In the genomic region with DNA sequence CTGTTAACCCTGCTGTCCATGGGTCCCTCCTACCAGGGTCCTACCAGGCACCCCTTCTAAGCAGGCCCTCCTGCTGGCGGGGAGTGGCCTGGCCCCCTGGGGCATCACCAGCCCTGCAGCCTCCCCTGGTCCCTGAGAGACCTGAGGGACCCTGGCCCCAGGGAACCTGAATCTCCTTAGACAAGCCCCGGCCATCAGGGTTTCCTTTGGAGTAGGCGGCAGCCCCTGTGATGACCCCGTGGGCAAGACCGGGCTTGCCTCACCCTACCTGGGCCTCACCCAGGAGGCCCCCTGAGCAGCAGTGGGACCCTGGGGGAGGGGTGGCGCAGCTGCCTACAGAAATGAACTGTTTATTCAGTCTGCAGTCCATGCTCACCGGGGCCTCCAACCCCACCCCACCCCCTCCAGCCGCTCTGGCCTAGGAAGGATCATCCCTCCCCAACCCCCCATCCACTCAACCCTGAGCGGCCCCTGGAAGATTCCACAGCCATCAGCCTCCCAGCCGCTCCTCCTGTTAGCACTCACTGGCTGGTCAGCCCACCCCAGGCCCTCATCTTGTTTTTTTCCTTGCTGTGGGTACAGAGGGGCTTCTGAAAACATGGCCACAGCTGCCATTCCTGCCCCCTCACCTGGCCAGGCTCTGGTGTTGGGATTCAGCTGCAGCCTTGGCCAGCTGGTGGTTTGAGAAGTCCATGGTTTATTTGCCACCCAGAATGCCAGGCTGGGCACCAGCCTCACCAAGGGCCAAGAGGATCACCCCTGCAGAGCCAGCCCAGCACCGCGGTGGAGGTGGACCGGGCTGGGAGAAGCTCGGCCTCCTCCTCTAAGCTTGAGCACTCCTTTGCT, we compare ENCODE assay signal across 21 cellular contexts. TPM values are rescaled to one million over a fixed set of nuclear protein-coding genes. Genes with fewer than 3 reads are reported as not detected.
DNase-seq lines count a peak whose midpoint lies in the region; ATAC-seq, FAIRE-seq and TF ChIP-seq lines count a peak whose summit lies in the region.
"Had no signal": no experiment of that assay in that cellular context is flagged by ENCODE, and none has a peak within 500 bp of the region (broad histone marks: within the 10 kb centered on the region; RNA-seq: fewer than 3 reads in every experiment).

No MANE protein-coding gene starts in this region.

- intact Hi-C loops in HepG2 (cut with micrococcal nuclease; ENCODE audit: unreplicated experiment) (no loop called here), right lobe of liver (cut with DNase I) (no loop called here), kidney (cut with DNase I) (no loop called here)
- intact Hi-C loops in activated CD4-positive, alpha-beta memory T cell treated with anti-CD3 and anti-CD28 coated beads for 36 hours (cut with micrococcal nuclease), result no loop called here

- in situ Hi-C loops in HepG2 (cut with HindIII; ENCODE audit: extremely low pct_ligation_motif_present, low pct_unique_long_range_greater_than_20kb), result no loop called here

- DNase-seq in HepG2 (ENCODE audit: low spot score) (no peak), right lobe of liver (no peak), kidney (peak; percentile 58), hepatic stellate cell (ENCODE audit: low spot score) (no peak)
- DNase-seq in activated CD4-positive, alpha-beta memory T cell treated with anti-CD3 and anti-CD28 coated beads for 36 hours, result no peak
- DNase-seq: C1 segment of cervical spinal cord; Calu3; CD8-positive, alpha-beta T cell; DMS153; Karpas-422; NCI-H2029 treated with DMSO at 0.1 percent for 48 hours; OCI-M1; SJCRH30; T-cell had no signal

- CTCF ChIA-PET in HepG2 (lab: Yijun Ruan, JAX; ENCODE audit: low intra/inter-chr PET ratio, low total read pairs), result no interaction called here
- CTCF ChIA-PET in HEK293 (lab: Yijun Ruan, JAX), result no interaction called here
- CTCF ChIA-PET in activated CD4-positive, alpha-beta memory T cell treated with anti-CD3 and anti-CD28 coated beads for 36 hours (lab: Charles Lee), result interaction anchor here (0.7 kb wide), 1 partner anchor 133 kb away, joined by 3 read pairs; no protein-coding TSS in a partner anchor

- H3K4me3 Mint-ChIP-seq in activated CD4-positive, alpha-beta memory T cell treated with anti-CD3 and anti-CD28 coated beads for 36 hours, result no peak overlapping the region
- H3K4me3 Mint-ChIP-seq: CD8-positive, alpha-beta T cell; GM23338; T-cell had no signal

- H3K4me3 ChIP-seq in HepG2 (replicated peaks in 1 of 3; ENCODE audit: insufficient read depth in 1 of 3, low read depth in 2 of 3, low read length in 3 of 3) (no peak overlapping the region), right lobe of liver (no peak overlapping the region), HEK293 (ENCODE audit: low read depth, low read length) (no peak overlapping the region), kidney (ENCODE audit: low read length in 2 of 2) (no peak overlapping the region), neutrophil (ENCODE audit: low read depth in 1 of 2, low read length in 1 of 2) (no peak overlapping the region)
- H3K4me3 ChIP-seq: GM23338, SJCRH30 had no signal

- no peak for TF ChIP-seq EP300 in HepG2 (IDR thresholded peaks at IDR 0.05; ENCODE audit: low read depth in 2 of 2, low read length in 2 of 2)
- TF ChIP-seq EP300 in HepG2 (CRISPR knock-in tag; IDR thresholded peaks at IDR 0.05; ENCODE audit: borderline replicate concordance), result no peak

- no peaks in the 10 kb centered on the region for H3K79me2 ChIP-seq in HepG2 (ENCODE audit: insufficient read depth, low read length)

- peaks cover 18 to 67% of the 10 kb centered on the region in 2 experiments; a peak in 4 of 5 replicates for H3K27me3 ChIP-seq in HepG2 (ENCODE audit: control insufficient read depth in 1 of 2, insufficient read depth in 2 of 2, low read length in 2 of 2)
- no peaks in the 10 kb centered on the region for H3K27me3 ChIP-seq in right lobe of liver
- no peaks in the 10 kb centered on the region for H3K27me3 ChIP-seq in neutrophil
- H3K27me3 ChIP-seq: SJCRH30 had no signal

- no TSS peak for BruUV-seq in HepG2 (replicated peaks; lab: Mats Ljungman, UMichigan)

- no peaks in the 10 kb centered on the region for H3K4me1 Mint-ChIP-seq in activated CD4-positive, alpha-beta memory T cell treated with anti-CD3 and anti-CD28 coated beads for 36 hours (ENCODE audit: low read depth)
- H3K4me1 Mint-ChIP-seq: GM23338, T-cell had no signal

- no peak overlapping the region for H3K27ac ChIP-seq in HepG2 (ENCODE audit: extremely low read length, insufficient read depth, low read length)
- H3K27ac ChIP-seq in right lobe of liver, result no peak overlapping the region
- H3K27ac ChIP-seq in HEK293 (ENCODE audit: extremely low read depth, low read depth, low read length), result no peak overlapping the region; the same call in 1 of the 2 replicates
- no peak overlapping the region for H3K27ac ChIP-seq in kidney (ENCODE audit: low read depth in 2 of 2, low read length in 2 of 2)
- H3K27ac ChIP-seq in neutrophil, result peak overlapping the region; percentile 83
- H3K27ac ChIP-seq: SJCRH30 had no signal

- TF ChIP-seq RAD21 in HepG2 (CRISPR knock-in tag; IDR thresholded peaks at IDR 0.05), result no peak

- H3K4me1 ChIP-seq in HepG2 (ENCODE audit: insufficient read depth, low read length) (peaks cover 49% of the 10 kb centered on the region), right lobe of liver (no peaks in the 10 kb centered on the region), HEK293 (ENCODE audit: control insufficient read depth, insufficient read depth, low read length) (no peaks in the 10 kb centered on the region), kidney (ENCODE audit: control insufficient read depth in 1 of 2, insufficient read depth in 1 of 2, low read depth in 1 of 2, low read length in 2 of 2) (no peaks in the 10 kb centered on the region), neutrophil (ENCODE audit: control insufficient read depth in 1 of 2, insufficient read depth in 1 of 2, low read depth in 1 of 2, low read length in 1 of 2) (peaks cover 41 to 50% of the 10 kb centered on the region in 2 experiments)
- H3K4me1 ChIP-seq: SJCRH30 had no signal

- H3K9me3 ChIP-seq in HepG2 (ENCODE audit: low read length), result no peaks in the 10 kb centered on the region
- no peaks in the 10 kb centered on the region for H3K9me3 ChIP-seq in right lobe of liver
- no peaks in the 10 kb centered on the region for H3K9me3 ChIP-seq in HEK293 (ENCODE audit: control insufficient read depth, insufficient read depth, low read depth, low read length)
- no peaks in the 10 kb centered on the region for H3K9me3 ChIP-seq in kidney (ENCODE audit: control insufficient read depth in 1 of 2, low read length in 2 of 2)
- no peaks in the 10 kb centered on the region for H3K9me3 ChIP-seq in neutrophil
- H3K9me3 ChIP-seq: SJCRH30 had no signal

- H3K9me3 Mint-ChIP-seq in activated CD4-positive, alpha-beta memory T cell treated with anti-CD3 and anti-CD28 coated beads for 36 hours, result no peaks in the 10 kb centered on the region
- H3K9me3 Mint-ChIP-seq: CD8-positive, alpha-beta T cell; GM23338; T-cell had no signal

- ATAC-seq in HepG2, result no peak
- ATAC-seq in right lobe of liver, result no peak
- ATAC-seq: CD8-positive, alpha-beta T cell; GM23338; HCT116; T-cell had no signal

- H3K9ac ChIP-seq in HepG2 (ENCODE audit: insufficient read depth, low read depth, low read length) (no peak overlapping the region), kidney (ENCODE audit: low read length in 2 of 2) (no peak overlapping the region)

- H2AFZ ChIP-seq in HepG2 (ENCODE audit: low read length), result no peak overlapping the region
- H2AFZ ChIP-seq: GM23338 had no signal

- no peaks in the 10 kb centered on the region for H4K20me1 ChIP-seq in HepG2 (ENCODE audit: insufficient read depth, low read length)

- H3K36me3 ChIP-seq in HepG2 (replicated peaks in 1 of 2; ENCODE audit: control insufficient read depth in 1 of 2, insufficient read depth in 2 of 2, low read length in 2 of 2) (no peaks in the 10 kb centered on the region), right lobe of liver (no peaks in the 10 kb centered on the region), HEK293 (ENCODE audit: control insufficient read depth in 2 of 2, insufficient read depth in 1 of 2, low read length in 2 of 2) (no peaks in the 10 kb centered on the region), kidney (ENCODE audit: control insufficient read depth in 1 of 2, insufficient read depth in 2 of 2, low read length in 2 of 2) (no peaks in the 10 kb centered on the region), neutrophil (no peaks in the 10 kb centered on the region)
- H3K36me3 ChIP-seq: SJCRH30 had no signal

- POLR2A ChIA-PET in HepG2 (lab: Yijun Ruan, JAX), result no interaction called here
- POLR2A ChIA-PET in HEK293 (lab: Yijun Ruan, JAX), result no interaction called here
- POLR2A ChIA-PET in activated CD4-positive, alpha-beta memory T cell treated with anti-CD3 and anti-CD28 coated beads for 36 hours (lab: Charles Lee), result no interaction called here

- WGBS in HepG2 (ENCODE audit: low lambda C conversion rate), result 72% methylated on average over 2 of the region's 14 CpGs
- WGBS in right lobe of liver (ENCODE audit: insufficient coverage, low coverage, low lambda C conversion rate, missing lambda C conversion rate), result 67% methylated on average over 1 of the region's 14 CpGs

- H3K27ac Mint-ChIP-seq in activated CD4-positive, alpha-beta memory T cell treated with anti-CD3 and anti-CD28 coated beads for 36 hours, result no peak overlapping the region
- H3K27ac Mint-ChIP-seq: CD8-positive, alpha-beta T cell; GM23338; T-cell had no signal

- TF ChIP-seq POLR2A in HepG2 (IDR thresholded peaks at IDR 0.05; ENCODE audit: insufficient read depth in 1 of 2, low read depth in 2 of 2, low read length in 2 of 2) (no peak), right lobe of liver (IDR thresholded peaks at IDR 0.05) (no peak)

- no peaks in the 10 kb centered on the region for H3K36me3 Mint-ChIP-seq in activated CD4-positive, alpha-beta memory T cell treated with anti-CD3 and anti-CD28 coated beads for 36 hours
- H3K36me3 Mint-ChIP-seq: CD8-positive, alpha-beta T cell; T-cell had no signal

- H3K27me3 Mint-ChIP-seq in activated CD4-positive, alpha-beta memory T cell treated with anti-CD3 and anti-CD28 coated beads for 36 hours, result no peaks in the 10 kb centered on the region

- no peak overlapping the region for H3K4me2 ChIP-seq in HepG2 (ENCODE audit: low read depth, low read length)
- H3K4me2 ChIP-seq: GM23338 had no signal

- FAIRE-seq in HepG2 (lab: Jason Lieb, UNC) (no peak), kidney (lab: Jason Lieb, UNC) (no peak)
- FAIRE-seq: G401.6, GM12892, RCC 7860 had no signal

- TF ChIP-seq CTCF in HepG2 (CRISPR knock-in tag; IDR thresholded peaks at IDR 0.05), result no peak
- TF ChIP-seq CTCF in right lobe of liver (IDR thresholded peaks at IDR 0.05), result no peak
- TF ChIP-seq CTCF in HEK293 (tag by site-specific recombination; IDR thresholded peaks at IDR 0.05), result no peak
- TF ChIP-seq CTCF in kidney (IDR thresholded peaks at IDR 0.05; ENCODE audit: borderline replicate concordance, extremely low read depth, insufficient read depth), result no peak
- no peak for TF ChIP-seq CTCF in neutrophil (IDR thresholded peaks at IDR 0.05)

RNA-seq across cellular contexts. Expression of gene CHST15, which starts 34.8 kb away (rescaled TPM):
- total RNA-seq in HepG2 (2016; rRNA removed; fragmentation: Illumina TruSeq; extraction: Trizol) (1.1 and 1.4 TPM in 2 replicates), right lobe of liver (10 to 100 TPM in 5 of 6 experiments, 1 to 10 TPM in 1; 9.2 to 25.8 (median 11.8) TPM), kidney (39.7 TPM)
- total RNA-seq in HepG2 (2016; cell fraction: cytosol; rRNA removed; fragmentation: Illumina TruSeq; extraction: Trizol; ENCODE audit: low read depth), result 1.0 and 1.2 TPM in 2 replicates
- total RNA-seq in HepG2 (2016; cell fraction: insoluble cytoplasmic fraction; rRNA removed; fragmentation: Illumina TruSeq; extraction: Trizol), result 1.4 and 1.5 TPM in 2 replicates
- 2.7 and 2.9 TPM in 2 replicates for total RNA-seq in HepG2 (2016; cell fraction: membrane; rRNA removed; fragmentation: Illumina TruSeq; extraction: Trizol)
- 1.1 and 1.9 TPM in 2 replicates for total RNA-seq in HepG2 (2016; cell fraction: nucleus; rRNA removed; fragmentation: Illumina TruSeq; extraction: Trizol)
- polyA plus RNA-seq in HepG2 (2011; rRNA removed) (94.7 and 113 TPM in 2 replicates), kidney (ENCODE audit: insufficient read depth, low read depth, low replicate concordance) (2.8 TPM)
- 101 and 112 TPM in 2 replicates for polyA plus RNA-seq in HepG2 (2011; cell fraction: cytosol; rRNA removed)
- polyA plus RNA-seq in HepG2 (2011; cell fraction: nucleus; rRNA removed), result 181 and 188 TPM in 2 replicates
- polyA plus RNA-seq in HepG2 (2012), result 46.0 and 71.6 TPM in 2 replicates
- polyA plus RNA-seq in HepG2 (2016; cell fraction: cytosol; fragmentation: Illumina TruSeq; extraction: Trizol; ENCODE audit: low read depth), result 0.27 and 0.52 TPM in 2 replicates
- polyA plus RNA-seq in HepG2 (2016; cell fraction: insoluble cytoplasmic fraction; fragmentation: Illumina TruSeq; extraction: Trizol; ENCODE audit: low read depth), result 1.4 TPM in 2 replicates
- 0.68 and 0.92 TPM in 2 replicates for polyA plus RNA-seq in HepG2 (2016; cell fraction: membrane; fragmentation: Illumina TruSeq; extraction: Trizol; ENCODE audit: low read depth)
- polyA plus RNA-seq in HepG2 (2016; cell fraction: nucleus; fragmentation: Illumina TruSeq; extraction: Trizol; ENCODE audit: insufficient read depth, low read depth), result 1.1 and 1.9 TPM in 2 replicates
- 10.5 and 261 TPM in 2 replicates for polyA minus RNA-seq in HepG2 (2011; rRNA and poly(A)+ RNA removed; ENCODE audit: low replicate concordance)
- polyA minus RNA-seq in HepG2 (2011; cell fraction: cytosol; rRNA and poly(A)+ RNA removed), result 111 and 123 TPM in 2 replicates
- 241 and 251 TPM in 2 replicates for polyA minus RNA-seq in HepG2 (2011; cell fraction: nucleus; rRNA and poly(A)+ RNA removed)
- under 1 TPM; 0.05 to 0.12 TPM for total RNA-seq in activated CD4-positive, alpha-beta memory T cell treated with anti-CD3 and anti-CD28 coated beads for 36 hours
